8 cellular contexts compared by ENCODE assay signal in genomic region chr17:16215965-16216316, GRCh38. TPM values are rescaled to one million over a fixed set of nuclear protein-coding genes. Genes with fewer than 3 reads are reported as not detected.
A peak's percentile ranks its signal among the peaks of the same experiment; 100 is the strongest.
DNase-seq lines count a peak whose midpoint lies in the region; ATAC-seq lines count a peak whose summit lies in the region.

No MANE protein-coding gene starts in this region.

- H3K27ac Mint-ChIP-seq in activated naive CD8-positive, alpha-beta T cell treated with anti-CD3 and anti-CD28 coated beads, Interleukin-2, amount 10 ng/mL, durations not matched to agents 7 days and 5 days = peak overlapping the region; percentile 80

- H3K27me3 ChIP-seq in MG63 (no peaks in the 10 kb centered on the region), right cardiac atrium (ENCODE audit: control insufficient read depth, insufficient read depth) (no peaks in the 10 kb centered on the region)

- DNase-seq in NCI-H1436 (lab: John Stamatoyannopoulos, UW) (peak; percentile 36), NCI-H1436 treated with DMSO at 0.1 percent for 48 hours (lab: John Stamatoyannopoulos, UW) (no peak), MG63 (peak; percentile 34), right cardiac atrium (peak in 1 of 3 donors; percentile 70), renal cortical epithelial cell (ENCODE audit: low read depth) (peak; percentile 55), middle frontal gyrus (ENCODE audit: extremely low spot score, low spot score) (no peak)
- DNase-seq in activated naive CD8-positive, alpha-beta T cell treated with anti-CD3 and anti-CD28 coated beads, Interleukin-2, amount 10 ng/mL, durations not matched to agents 7 days and 5 days = no peak

- peak overlapping the region; percentile 87 for H3K27ac ChIP-seq in right cardiac atrium (ENCODE audit: low read length)

- peaks cover 2% of the 10 kb centered on the region for H3K36me3 Mint-ChIP-seq in activated naive CD8-positive, alpha-beta T cell treated with anti-CD3 and anti-CD28 coated beads, Interleukin-2, amount 10 ng/mL, durations not matched to agents 7 days and 5 days

- peaks cover 2% of the 10 kb centered on the region for H3K4me1 ChIP-seq in right cardiac atrium (ENCODE audit: control insufficient read depth, insufficient read depth, low read length)

- 20% methylated on average over 22 of the region's 22 CpGs for WGBS in right cardiac atrium

- H3K9me3 ChIP-seq in MG63 (no peaks in the 10 kb centered on the region), right cardiac atrium (ENCODE audit: control insufficient read depth, low read length) (no peaks in the 10 kb centered on the region)

- ATAC-seq in activated naive CD8-positive, alpha-beta T cell treated with anti-CD3 and anti-CD28 coated beads, Interleukin-2, amount 10 ng/mL, durations not matched to agents 7 days and 5 days (ENCODE audit: low read depth) = no peak
- ATAC-seq in right cardiac atrium (peak; percentile 1 to 24), GM21423 (IDR thresholded peaks at IDR 0.05; ENCODE audit: unreplicated experiment) (no peak)

- intact Hi-C loops in right cardiac atrium (cut with DNase I) = no loop called here

- H3K36me3 ChIP-seq in MG63 = peaks cover 2% of the 10 kb centered on the region; the same call in 1 of the 2 replicates

- no peaks in the 10 kb centered on the region for H3K9me3 Mint-ChIP-seq in activated naive CD8-positive, alpha-beta T cell treated with anti-CD3 and anti-CD28 coated beads, Interleukin-2, amount 10 ng/mL, durations not matched to agents 7 days and 5 days

- peak overlapping the region; percentile 98 for H3K4me3 Mint-ChIP-seq in activated naive CD8-positive, alpha-beta T cell treated with anti-CD3 and anti-CD28 coated beads, Interleukin-2, amount 10 ng/mL, durations not matched to agents 7 days and 5 days

- peaks cover 28% of the 10 kb centered on the region for H3K4me1 Mint-ChIP-seq in activated naive CD8-positive, alpha-beta T cell treated with anti-CD3 and anti-CD28 coated beads, Interleukin-2, amount 10 ng/mL, durations not matched to agents 7 days and 5 days

- no peaks in the 10 kb centered on the region for H3K27me3 Mint-ChIP-seq in activated naive CD8-positive, alpha-beta T cell treated with anti-CD3 and anti-CD28 coated beads, Interleukin-2, amount 10 ng/mL, durations not matched to agents 7 days and 5 days

- POLR2A ChIA-PET in activated naive CD8-positive, alpha-beta T cell treated with anti-CD3 and anti-CD28 coated beads, Interleukin-2, amount 10 ng/mL, durations not matched to agents 7 days and 5 days (lab: Charles Lee) = interaction anchor here (0.9 to 4.2 kb wide), 8 partner anchors 14 to 222 kb away, joined by 3 to 41 read pairs (median 3); partner anchors contain the start of genes CENPV, TRPV2, TTC19 and UBB

- H3K4me3 ChIP-seq in MG63 (peak overlapping the region; percentile 81), right cardiac atrium (ENCODE audit: low read length) (peak overlapping the region; percentile 77)

RNA-seq across cellular contexts. Expression of gene NCOR1, which starts 0.6 kb away (rescaled TPM):
- 19.8 and 41.6 TPM in 2 replicates for total RNA-seq in MG63 (2014; rRNA removed; shearing (Covaris generic); ENCODE audit: low replicate concordance)
- total RNA-seq in activated naive CD8-positive, alpha-beta T cell treated with anti-CD3 and anti-CD28 coated beads, Interleukin-2, amount 10 ng/mL, durations not matched to agents 7 days and 5 days = 100 to 1,000 TPM; 157 to 161 TPM
- total RNA-seq in right cardiac atrium (10 to 100 TPM; 57.5 to 73.0 (median 69.8) TPM), renal cortical epithelial cell (47.2 and 159 TPM in 2 replicates)
- polyA plus RNA-seq in right cardiac atrium = 28.2 TPM

RNA-seq across cellular contexts. Expression of gene PIGL, which starts 1.1 kb away (rescaled TPM):
- total RNA-seq in MG63 (2014; rRNA removed; shearing (Covaris generic); ENCODE audit: low replicate concordance) = 5.7 and 19.0 TPM in 2 replicates
- total RNA-seq in activated naive CD8-positive, alpha-beta T cell treated with anti-CD3 and anti-CD28 coated beads, Interleukin-2, amount 10 ng/mL, durations not matched to agents 7 days and 5 days = 10 to 100 TPM; 42.1 to 43.3 TPM
- total RNA-seq in right cardiac atrium = 10 to 100 TPM; 10.9 to 16.7 (median 12.2) TPM
- 9.6 TPM for polyA plus RNA-seq in right cardiac atrium
- total RNA-seq in renal cortical epithelial cell = 8.7 and 14.8 TPM in 2 replicates

Comparison
In these comparisons a context has a peak if more than half of its experiments do, and no peak if none do; other contexts are left out.
1. DNase-seq: peak in NCI-H1436 (single experiment), MG63 (single experiment) and renal cortical epithelial cell (single experiment); none in NCI-H1436 treated with DMSO at 0.1 percent for 48 hours (single experiment), activated naive CD8-positive, alpha-beta T cell treated with anti-CD3 and anti-CD28 coated beads, Interleukin-2, amount 10 ng/mL, durations not matched to agents 7 days and 5 days (single experiment) and middle frontal gyrus (single experiment).
2. ATAC-seq: peak in right cardiac atrium (2 of 2); none in activated naive CD8-positive, alpha-beta T cell treated with anti-CD3 and anti-CD28 coated beads, Interleukin-2, amount 10 ng/mL, durations not matched to agents 7 days and 5 days (single experiment) and GM21423 (single experiment).